1 cellular context compared by ENCODE assay signal in genomic region chr12:117190210-117190781, GRCh38.
A peak's percentile ranks its signal among the peaks of the same experiment; 100 is the strongest.
TF ChIP-seq lines count a peak whose summit lies in the region.

Gene FBXO21, minus strand, starts transcription at chr12:117190470. Its CDS starts 14 bp downstream, at chr12:117190456.

TF ChIP-seq in HepG2, 621 proteins besides CTCF, POLR2A, EP300 and RAD21 (continued from another document and continues in another):
- no peak for TF ChIP-seq PAXIP1 (CRISPR knock-in tag; conservative IDR thresholded peaks at IDR 0.05)
- peak; percentile 73 for TF ChIP-seq ZNF451 (CRISPR knock-in tag; IDR thresholded peaks at IDR 0.05)
- no peak for TF ChIP-seq STAT6 (CRISPR knock-in tag; IDR thresholded peaks at IDR 0.05; ENCODE audit: borderline replicate concordance)
- TF ChIP-seq ZNF280B (CRISPR knock-in tag; IDR thresholded peaks at IDR 0.05; ENCODE audit: borderline replicate concordance): no peak
- no peak for TF ChIP-seq KLF12 (CRISPR knock-in tag; IDR thresholded peaks at IDR 0.05; ENCODE audit: borderline replicate concordance)
- TF ChIP-seq GZF1 (CRISPR knock-in tag; IDR thresholded peaks at IDR 0.05): no peak
- no peak for TF ChIP-seq ZNF747 (CRISPR knock-in tag; IDR thresholded peaks at IDR 0.05; ENCODE audit: borderline replicate concordance)
- TF ChIP-seq KMT2A (CRISPR knock-in tag; IDR thresholded peaks at IDR 0.05): peak; percentile 50
- no peak for TF ChIP-seq KIAA2018 (CRISPR knock-in tag; IDR thresholded peaks at IDR 0.05; ENCODE audit: borderline replicate concordance)
- TF ChIP-seq MEIS1 (CRISPR knock-in tag; IDR thresholded peaks at IDR 0.05; ENCODE audit: borderline replicate concordance): 0 out of 2 replicates have a peak, but pooled peaks have one; percentile 28
- peak; percentile 40; the same call in 1 of the 2 replicates for TF ChIP-seq HDAC2 (CRISPR knock-in tag; IDR thresholded peaks at IDR 0.05)
- no peak for TF ChIP-seq AHDC1 (CRISPR knock-in tag; IDR thresholded peaks at IDR 0.05; ENCODE audit: borderline replicate concordance)
- TF ChIP-seq ZNF484 (CRISPR knock-in tag; IDR thresholded peaks at IDR 0.05; ENCODE audit: borderline replicate concordance, low read depth): no peak
- 0 out of 2 replicates have a peak, but pooled peaks have one; percentile 34 for TF ChIP-seq ZNF30 (CRISPR knock-in tag; IDR thresholded peaks at IDR 0.05)
- TF ChIP-seq ZNF430 (CRISPR knock-in tag; IDR thresholded peaks at IDR 0.05): peak; percentile 66; the same call in 1 of the 2 replicates
- peak; percentile 82 for TF ChIP-seq E2F5 (CRISPR knock-in tag; conservative IDR thresholded peaks at IDR 0.05)
- TF ChIP-seq CBX1 (IDR thresholded peaks at IDR 0.05; ENCODE audit: low read depth): peak; percentile 75
- peak; percentile 83; the same call in 1 of the 2 replicates for TF ChIP-seq ARID4A (CRISPR knock-in tag; IDR thresholded peaks at IDR 0.05; ENCODE audit: borderline replicate concordance)
